ENCODE assay signal across 22 cellular contexts in the genomic region with DNA sequence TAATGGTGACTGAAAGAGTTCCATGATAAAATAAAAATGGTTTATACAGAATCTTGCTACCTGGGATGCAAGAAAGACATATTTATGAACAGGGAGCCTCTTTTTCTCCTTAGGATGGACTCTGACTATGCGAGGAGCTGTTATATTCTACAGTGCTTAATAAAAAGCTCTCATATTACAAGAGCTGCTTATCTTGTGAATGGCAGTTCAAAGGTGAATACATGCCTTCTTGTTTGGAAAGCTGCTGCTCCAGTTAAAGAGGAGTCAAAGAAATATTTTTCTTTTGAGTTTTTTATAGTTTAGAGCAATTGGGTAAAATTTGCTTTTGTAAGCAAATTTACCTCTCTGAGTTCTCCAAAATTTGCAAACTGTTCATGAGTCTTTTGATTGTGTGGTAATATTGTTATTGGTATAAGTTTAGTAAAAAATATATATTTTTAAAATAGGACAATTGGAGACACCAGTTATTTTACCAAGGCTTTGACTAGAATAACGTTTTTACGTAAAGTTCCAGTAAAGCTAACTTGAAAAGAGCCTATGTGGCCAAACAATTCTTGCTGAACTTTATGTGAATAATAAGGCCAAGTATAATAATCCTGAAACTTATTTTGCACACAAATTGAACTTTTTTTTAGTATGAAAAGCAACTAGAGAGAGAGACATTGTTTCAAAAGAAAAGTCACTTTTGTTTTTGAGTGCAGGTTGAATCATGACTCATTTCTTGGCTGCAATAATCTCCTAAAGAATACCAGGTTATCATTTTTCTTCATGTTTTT. TPM values are rescaled to one million over a fixed set of nuclear protein-coding genes. Genes with fewer than 3 reads are reported as not detected.
DNase-seq lines count a peak whose midpoint lies in the region; ATAC-seq and TF ChIP-seq lines count a peak whose summit lies in the region.
"Had no signal": no experiment of that assay in that cellular context is flagged by ENCODE, and none has a peak within 500 bp of the region (broad histone marks: within the 10 kb centered on the region; RNA-seq: fewer than 3 reads in every experiment).

No MANE protein-coding gene starts in this region.

- H3K4me1 ChIP-seq in left lung = peaks cover 0 to 5% of the 10 kb centered on the region in 2 donors
- peaks cover 5 to 7% of the 10 kb centered on the region in 2 donors for H3K4me1 ChIP-seq in thyroid gland
- H3K4me1 ChIP-seq: BLaER1 treated with 17β-estradiol and CSF1 and Interleukin-3, amounts not matched to agents 10 nM and 100 nM; gastroesophageal sphincter; right atrium auricular region; tibial artery had no signal

- peak; percentile 91 for ATAC-seq in left lung
- no peak for ATAC-seq in esophagus mucosa
- ATAC-seq: gastroesophageal sphincter; stimulated activated naive B cell treated with anti-CD40 and anti-IgM and Interleukin-4, amounts not matched to agents 10 μg/mL and 1 μg/mL and 100 μg/mL, for 72 hours had no signal

- TF ChIP-seq POLR2A in thyroid gland (IDR thresholded peaks at IDR 0.05) = no peak

- TF ChIP-seq CTCF in left lung (IDR thresholded peaks at IDR 0.05) (no peak), thyroid gland (IDR thresholded peaks at IDR 0.05) (no peak)

- H3K36me3 ChIP-seq in left lung (no peaks in the 10 kb centered on the region), thyroid gland (no peaks in the 10 kb centered on the region)
- H3K36me3 ChIP-seq: BLaER1 treated with 17β-estradiol and CSF1 and Interleukin-3, amounts not matched to agents 10 nM and 100 nM; gastroesophageal sphincter; neutrophil; right atrium auricular region; tibial artery had no signal

- DNase-seq in NCI-H2029 (lab: John Stamatoyannopoulos, UW) = peak; percentile 8
- no peak for DNase-seq in NCI-H2029 treated with DMSO at 0.1 percent for 48 hours (lab: John Stamatoyannopoulos, UW)
- peak; percentile 40 for DNase-seq in NCI-H526 treated with DMSO at 0.1 percent for 48 hours (lab: John Stamatoyannopoulos, UW)
- no peak for DNase-seq in left lung
- no peak for DNase-seq in thyroid gland
- DNase-seq in NCI-H1092 (lab: John Stamatoyannopoulos, UW) = no peak
- no peak for DNase-seq in head of caudate nucleus
- DNase-seq: 8988T; activated CD4-positive, alpha-beta T cell treated with anti-CD3 and anti-CD28 coated beads for 48 hours; activated effector memory CD4-positive, alpha-beta T cell treated with Interleukin-2 at 50 U/mL for 16 hours; dorsolateral prefrontal cortex; NCI-H1105 treated with DMSO at 0.1 percent for 48 hours; stimulated activated naive B cell treated with anti-CD40 and anti-IgM and Interleukin-4, amounts not matched to agents 10 μg/mL and 1 μg/mL and 100 μg/mL, for 72 hours; tibial artery had no signal

- intact Hi-C loops in left lung (cut with DNase I) = no loop called here
- intact Hi-C loops in thyroid gland (cut with DNase I) = no loop called here
- intact Hi-C loops in head of caudate nucleus (cut with DNase I) = no loop called here

- WGBS in thyroid gland, 2 donors = 49 to 56% methylated on average over 3 of the region's 3 CpGs

- no peaks in the 10 kb centered on the region for H3K27me3 ChIP-seq in left lung
- H3K27me3 ChIP-seq in thyroid gland = no peaks in the 10 kb centered on the region
- H3K27me3 ChIP-seq: BLaER1 treated with 17β-estradiol and CSF1 and Interleukin-3, amounts not matched to agents 10 nM and 100 nM; dorsolateral prefrontal cortex; gastroesophageal sphincter; neutrophil; right atrium auricular region; tibial artery had no signal

- H3K9me3 ChIP-seq in left lung (no peaks in the 10 kb centered on the region), thyroid gland (no peaks in the 10 kb centered on the region)
- H3K9me3 ChIP-seq: BLaER1 treated with 17β-estradiol and CSF1 and Interleukin-3, amounts not matched to agents 10 nM and 100 nM; gastroesophageal sphincter; neutrophil; right atrium auricular region; tibial artery had no signal

- H3K4me3 ChIP-seq in left lung (no peak overlapping the region), thyroid gland (replicated peaks in 1 of 3) (no peak overlapping the region)
- H3K4me3 ChIP-seq: BLaER1 treated with 17β-estradiol and CSF1 and Interleukin-3, amounts not matched to agents 10 nM and 100 nM; dorsolateral prefrontal cortex; gastroesophageal sphincter; right atrium auricular region; tibial artery had no signal

- H3K27ac ChIP-seq in left lung (no peak overlapping the region), thyroid gland (peak overlapping the region in 2 of 3 donors; percentile 10 to 24)
- H3K27ac ChIP-seq: BLaER1 treated with 17β-estradiol and CSF1 and Interleukin-3, amounts not matched to agents 10 nM and 100 nM; dorsolateral prefrontal cortex; gastroesophageal sphincter; neutrophil; right atrium auricular region; tibial artery had no signal

RNA-seq across cellular contexts. Expression of a gene that starts 56.8 kb away (rescaled TPM):
- total RNA-seq in left lung = not detected
- total RNA-seq in thyroid gland = not detected
- total RNA-seq in esophagus mucosa = not detected
- total RNA-seq: cardiac septum, dorsolateral prefrontal cortex, G401, gastroesophageal sphincter, mononuclear cell, right atrium auricular region had no signal

Comparison
In these comparisons a context has a peak if more than half of its experiments do, and no peak if none do; other contexts are left out.
1. DNase-seq: peak in NCI-H2029 (single experiment) and NCI-H526 treated with DMSO at 0.1 percent for 48 hours (single experiment); none in NCI-H2029 treated with DMSO at 0.1 percent for 48 hours (single experiment), left lung (0 of 2), thyroid gland (0 of 2), NCI-H1092 (single experiment) and head of caudate nucleus (0 of 42).
2. H3K27ac ChIP-seq: peak in thyroid gland (2 of 3); none in left lung (0 of 2).